In genomic region chr1:151909167-151910149, GRCh38 we compare ENCODE assay signal across 1 cellular context.
A peak's percentile ranks its signal among the peaks of the same experiment; 100 is the strongest.
TF ChIP-seq lines count a peak whose summit lies in the region.

TSS of gene THEM4 (minus strand) at chr1:151909511. CDS start at chr1:151909458, 53 bp downstream.

TF ChIP-seq in HepG2, 621 proteins besides CTCF, POLR2A, EP300 and RAD21 (continued from another document and continues in another):
- TF ChIP-seq ZBTB34 (CRISPR knock-in tag; IDR thresholded peaks at IDR 0.05) (no peak), ZEB1 (IDR thresholded peaks at IDR 0.05; ENCODE audit: insufficient replicate concordance, low read depth) (no peak), ZNF280B (CRISPR knock-in tag; IDR thresholded peaks at IDR 0.05; ENCODE audit: borderline replicate concordance) (no peak), KMT2A (CRISPR knock-in tag; IDR thresholded peaks at IDR 0.05) (peak; percentile 81), SPEN (CRISPR knock-in tag; IDR thresholded peaks at IDR 0.05; ENCODE audit: low read depth) (peak; percentile 90), TP53 (CRISPR knock-in tag; conservative IDR thresholded peaks at IDR 0.05) (no peak), ZMYM2 (CRISPR knock-in tag; IDR thresholded peaks at IDR 0.05) (no peak), ZNF547 (CRISPR knock-in tag; IDR thresholded peaks at IDR 0.05) (peak; percentile 83; the same call in 1 of the 2 replicates), AFF4 (CRISPR knock-in tag; IDR thresholded peaks at IDR 0.05) (no peak), ZIK1 (CRISPR knock-in tag; IDR thresholded peaks at IDR 0.05; ENCODE audit: borderline replicate concordance, low read depth) (peak; percentile 72; the same call in 1 of the 2 replicates), HNRNPLL (IDR thresholded peaks at IDR 0.05; ENCODE audit: low read depth, low read length, poor library complexity, severe bottlenecking) (peak; percentile 93), STAG1 (CRISPR knock-in tag; IDR thresholded peaks at IDR 0.05) (no peak; the same call in 1 of the 2 replicates), CHD4 (IDR thresholded peaks at IDR 0.05; ENCODE audit: borderline replicate concordance, low read length) (no peak), MTF1 (CRISPR knock-in tag; IDR thresholded peaks at IDR 0.05) (no peak), ZNF724P (CRISPR knock-in tag; IDR thresholded peaks at IDR 0.05; ENCODE audit: borderline replicate concordance) (peak; percentile 58; the same call in 1 of the 2 replicates), NCOA5 (CRISPR knock-in tag; IDR thresholded peaks at IDR 0.05) (no peak), THAP8 (CRISPR knock-in tag; IDR thresholded peaks at IDR 0.05; ENCODE audit: borderline replicate concordance) (0 out of 2 replicates have a peak, but pooled peaks have one; percentile 54), SKIL (CRISPR knock-in tag; IDR thresholded peaks at IDR 0.05; ENCODE audit: borderline replicate concordance) (peak; percentile 43; the same call in 1 of the 2 replicates), NPAS2 (CRISPR knock-in tag; IDR thresholded peaks at IDR 0.05; ENCODE audit: borderline replicate concordance) (no peak), PHB2 (IDR thresholded peaks at IDR 0.05; ENCODE audit: partially characterized antibody) (no peak), ZNF703 (CRISPR knock-in tag; IDR thresholded peaks at IDR 0.05; ENCODE audit: borderline replicate concordance) (0 out of 2 replicates have a peak, but pooled peaks have one; percentile 52), SNRNP70 (IDR thresholded peaks at IDR 0.05; ENCODE audit: low read depth, low read length) (no peak), ZNF264 (CRISPR knock-in tag; IDR thresholded peaks at IDR 0.05) (peak; percentile 73), ZNF749 (CRISPR knock-in tag; IDR thresholded peaks at IDR 0.05; ENCODE audit: borderline replicate concordance) (peak; percentile 86; the same call in 1 of the 2 replicates), ZNF598 (CRISPR knock-in tag; IDR thresholded peaks at IDR 0.05; ENCODE audit: borderline replicate concordance) (peak; percentile 79), ZNF512B (CRISPR knock-in tag; IDR thresholded peaks at IDR 0.05; ENCODE audit: borderline replicate concordance) (no peak)
- TF ChIP-seq, protein P1, sequence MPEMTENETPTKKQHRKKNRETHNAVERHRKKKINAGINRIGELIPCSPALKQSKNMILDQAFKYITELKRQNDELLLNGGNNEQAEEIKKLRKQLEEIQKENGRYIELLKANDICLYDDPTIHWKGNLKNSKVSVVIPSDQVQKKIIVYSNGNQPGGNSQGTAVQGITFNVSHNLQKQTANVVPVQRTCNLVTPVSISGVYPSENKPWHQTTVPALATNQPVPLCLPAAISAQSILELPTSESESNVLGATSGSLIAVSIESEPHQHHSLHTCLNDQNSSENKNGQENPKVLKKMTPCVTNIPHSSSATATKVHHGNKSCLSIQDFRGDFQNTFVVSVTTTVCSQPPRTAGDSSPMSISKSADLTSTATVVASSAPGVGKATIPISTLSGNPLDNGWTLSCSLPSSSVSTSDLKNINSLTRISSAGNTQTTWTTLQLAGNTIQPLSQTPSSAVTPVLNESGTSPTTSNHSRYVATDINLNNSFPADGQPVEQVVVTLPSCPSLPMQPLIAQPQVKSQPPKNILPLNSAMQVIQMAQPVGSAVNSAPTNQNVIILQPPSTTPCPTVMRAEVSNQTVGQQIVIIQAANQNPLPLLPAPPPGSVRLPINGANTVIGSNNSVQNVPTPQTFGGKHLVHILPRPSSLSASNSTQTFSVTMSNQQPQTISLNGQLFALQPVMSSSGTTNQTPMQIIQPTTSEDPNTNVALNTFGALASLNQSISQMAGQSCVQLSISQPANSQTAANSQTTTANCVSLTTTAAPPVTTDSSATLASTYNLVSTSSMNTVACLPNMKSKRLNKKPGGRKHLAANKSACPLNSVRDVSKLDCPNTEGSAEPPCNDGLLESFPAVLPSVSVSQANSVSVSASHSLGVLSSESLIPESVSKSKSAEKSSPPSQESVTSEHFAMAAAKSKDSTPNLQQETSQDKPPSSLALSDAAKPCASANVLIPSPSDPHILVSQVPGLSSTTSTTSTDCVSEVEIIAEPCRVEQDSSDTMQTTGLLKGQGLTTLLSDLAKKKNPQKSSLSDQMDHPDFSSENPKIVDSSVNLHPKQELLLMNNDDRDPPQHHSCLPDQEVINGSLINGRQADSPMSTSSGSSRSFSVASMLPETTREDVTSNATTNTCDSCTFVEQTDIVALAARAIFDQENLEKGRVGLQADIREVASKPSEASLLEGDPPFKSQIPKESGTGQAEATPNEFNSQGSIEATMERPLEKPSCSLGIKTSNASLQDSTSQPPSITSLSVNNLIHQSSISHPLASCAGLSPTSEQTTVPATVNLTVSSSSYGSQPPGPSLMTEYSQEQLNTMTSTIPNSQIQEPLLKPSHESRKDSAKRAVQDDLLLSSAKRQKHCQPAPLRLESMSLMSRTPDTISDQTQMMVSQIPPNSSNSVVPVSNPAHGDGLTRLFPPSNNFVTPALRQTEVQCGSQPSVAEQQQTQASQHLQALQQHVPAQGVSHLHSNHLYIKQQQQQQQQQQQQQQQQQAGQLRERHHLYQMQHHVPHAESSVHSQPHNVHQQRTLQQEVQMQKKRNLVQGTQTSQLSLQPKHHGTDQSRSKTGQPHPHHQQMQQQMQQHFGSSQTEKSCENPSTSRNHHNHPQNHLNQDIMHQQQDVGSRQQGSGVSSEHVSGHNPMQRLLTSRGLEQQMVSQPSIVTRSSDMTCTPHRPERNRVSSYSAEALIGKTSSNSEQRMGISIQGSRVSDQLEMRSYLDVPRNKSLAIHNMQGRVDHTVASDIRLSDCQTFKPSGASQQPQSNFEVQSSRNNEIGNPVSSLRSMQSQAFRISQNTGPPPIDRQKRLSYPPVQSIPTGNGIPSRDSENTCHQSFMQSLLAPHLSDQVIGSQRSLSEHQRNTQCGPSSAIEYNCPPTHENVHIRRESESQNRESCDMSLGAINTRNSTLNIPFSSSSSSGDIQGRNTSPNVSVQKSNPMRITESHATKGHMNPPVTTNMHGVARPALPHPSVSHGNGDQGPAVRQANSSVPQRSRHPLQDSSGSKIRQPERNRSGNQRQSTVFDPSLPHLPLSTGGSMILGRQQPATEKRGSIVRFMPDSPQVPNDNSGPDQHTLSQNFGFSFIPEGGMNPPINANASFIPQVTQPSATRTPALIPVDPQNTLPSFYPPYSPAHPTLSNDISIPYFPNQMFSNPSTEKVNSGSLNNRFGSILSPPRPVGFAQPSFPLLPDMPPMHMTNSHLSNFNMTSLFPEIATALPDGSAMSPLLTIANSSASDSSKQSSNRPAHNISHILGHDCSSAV (CRISPR knock-in tag; IDR thresholded peaks at IDR 0.05; ENCODE audit: borderline replicate concordance) = no peak
- TF ChIP-seq, protein P2, sequence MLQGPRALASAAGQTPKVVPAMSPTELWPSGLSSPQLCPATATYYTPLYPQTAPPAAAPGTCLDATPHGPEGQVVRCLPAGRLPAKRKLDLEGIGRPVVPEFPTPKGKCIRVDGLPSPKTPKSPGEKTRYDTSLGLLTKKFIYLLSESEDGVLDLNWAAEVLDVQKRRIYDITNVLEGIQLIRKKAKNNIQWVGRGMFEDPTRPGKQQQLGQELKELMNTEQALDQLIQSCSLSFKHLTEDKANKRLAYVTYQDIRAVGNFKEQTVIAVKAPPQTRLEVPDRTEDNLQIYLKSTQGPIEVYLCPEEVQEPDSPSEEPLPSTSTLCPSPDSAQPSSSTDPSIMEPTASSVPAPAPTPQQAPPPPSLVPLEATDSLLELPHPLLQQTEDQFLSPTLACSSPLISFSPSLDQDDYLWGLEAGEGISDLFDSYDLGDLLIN (CRISPR knock-in tag; IDR thresholded peaks at IDR 0.05; ENCODE audit: borderline replicate concordance) = no peak
- TF ChIP-seq, protein P3, sequence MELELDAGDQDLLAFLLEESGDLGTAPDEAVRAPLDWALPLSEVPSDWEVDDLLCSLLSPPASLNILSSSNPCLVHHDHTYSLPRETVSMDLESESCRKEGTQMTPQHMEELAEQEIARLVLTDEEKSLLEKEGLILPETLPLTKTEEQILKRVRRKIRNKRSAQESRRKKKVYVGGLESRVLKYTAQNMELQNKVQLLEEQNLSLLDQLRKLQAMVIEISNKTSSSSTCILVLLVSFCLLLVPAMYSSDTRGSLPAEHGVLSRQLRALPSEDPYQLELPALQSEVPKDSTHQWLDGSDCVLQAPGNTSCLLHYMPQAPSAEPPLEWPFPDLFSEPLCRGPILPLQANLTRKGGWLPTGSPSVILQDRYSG (CRISPR knock-in tag; IDR thresholded peaks at IDR 0.05) = peak; percentile 71; the same call in 1 of the 2 replicates
